In genomic region chr10:73876157-73876556, GRCh38 we compare ENCODE assay signal across 16 cellular contexts. TPM values are rescaled to one million over a fixed set of nuclear protein-coding genes. Genes with fewer than 3 reads are reported as not detected.
DNase-seq lines count a peak whose midpoint lies in the region; ATAC-seq and TF ChIP-seq lines count a peak whose summit lies in the region.
"Had no signal": no experiment of that assay in that cellular context is flagged by ENCODE, and none has a peak within 500 bp of the region (broad histone marks: within the 10 kb centered on the region; RNA-seq: fewer than 3 reads in every experiment).

No MANE protein-coding gene starts in this region.

- TF ChIP-seq CTCF in RWPE2 (IDR thresholded peaks at IDR 0.05; ENCODE audit: poor library complexity, severe bottlenecking), result no peak
- TF ChIP-seq CTCF in esophagus squamous epithelium (IDR thresholded peaks at IDR 0.05), result no peak
- no peak for TF ChIP-seq CTCF in gastrocnemius medialis (IDR thresholded peaks at IDR 0.05 in 4 of 5, conservative IDR thresholded peaks at IDR 0.05 in 1 of 5)
- no peak for TF ChIP-seq CTCF in prostate gland (IDR thresholded peaks at IDR 0.05)

- no peaks in the 10 kb centered on the region for H3K27me3 ChIP-seq in RWPE2 (ENCODE audit: insufficient read depth, poor library complexity, severe bottlenecking)
- H3K27me3 ChIP-seq in esophagus squamous epithelium, result no peaks in the 10 kb centered on the region
- H3K27me3 ChIP-seq in gastrocnemius medialis, result no peaks in the 10 kb centered on the region
- no peaks in the 10 kb centered on the region for H3K27me3 ChIP-seq in prostate gland (replicated peaks; ENCODE audit: insufficient read depth)
- H3K27me3 ChIP-seq: cardiac muscle cell, neutrophil, Peyer's patch had no signal

- intact Hi-C loops in esophagus squamous epithelium (cut with DNase I), result no loop called here
- intact Hi-C loops in gastrocnemius medialis (cut with DNase I; ENCODE audit: low total_unique reads), result loop anchor here (5.0 to 10.0 kb wide), 3 partner anchors 89 to 1239 kb away; partner anchors contain the start of genes SAMD8 and ZSWIM8
- intact Hi-C loops in prostate gland (cut with DNase I), result no loop called here

- no peaks in the 10 kb centered on the region for H3K9me3 ChIP-seq in RWPE2 (ENCODE audit: severe bottlenecking)
- H3K9me3 ChIP-seq in esophagus squamous epithelium, result no peaks in the 10 kb centered on the region
- H3K9me3 ChIP-seq in gastrocnemius medialis, result no peaks in the 10 kb centered on the region
- H3K9me3 ChIP-seq in prostate gland, result no peaks in the 10 kb centered on the region
- H3K9me3 ChIP-seq: neutrophil, Peyer's patch had no signal

- H3K4me3 ChIP-seq in RWPE2 (ENCODE audit: severe bottlenecking), result no peak overlapping the region
- no peak overlapping the region for H3K4me3 ChIP-seq in esophagus squamous epithelium
- no peak overlapping the region for H3K4me3 ChIP-seq in gastrocnemius medialis
- H3K4me3 ChIP-seq in prostate gland, result no peak overlapping the region
- H3K4me3 ChIP-seq: cardiac muscle cell, Peyer's patch had no signal

- no CpG with 5 or more reads among the region's 4 CpGs for WGBS in esophagus squamous epithelium, 2 donors
- WGBS in prostate gland, result 36% methylated on average over 3 of the region's 4 CpGs

- H3K4me1 ChIP-seq in RWPE2 (ENCODE audit: insufficient read depth, poor library complexity, severe bottlenecking) (peaks cover 17% of the 10 kb centered on the region), esophagus squamous epithelium (peaks cover 36 to 68% (median 45%) of the 10 kb centered on the region in 3 donors), gastrocnemius medialis (peaks cover 37 to 46% of the 10 kb centered on the region in 2 donors), prostate gland (replicated peaks) (peaks cover 9% of the 10 kb centered on the region)

- peak; percentile 17 for DNase-seq in DMS53 (lab: John Stamatoyannopoulos, UW)
- DNase-seq in DMS53 treated with DMSO at 0.1 percent for 48 hours (lab: John Stamatoyannopoulos, UW; ENCODE audit: unreplicated experiment), result no peak
- DNase-seq in RWPE2 (ENCODE audit: low spot score), result no peak
- no peak for DNase-seq in esophagus squamous epithelium (lab: John Stamatoyannopoulos, UW)
- DNase-seq in gastrocnemius medialis, result no peak
- DNase-seq in KG1 (lab: John Stamatoyannopoulos, UW), result no peak
- DNase-seq in prostate gland (ENCODE audit: low spot score), result no peak
- no peak for DNase-seq in NCI-H526 treated with DMSO at 0.1 percent for 48 hours (lab: John Stamatoyannopoulos, UW)
- DNase-seq: activated effector memory CD4-positive, alpha-beta T cell treated with Interleukin-2 at 50 U/mL for 16 hours; COR-L47; NCI-H1048; NCI-H446 treated with DMSO at 0.1 percent for 48 hours; Peyer's patch had no signal

- TF ChIP-seq POLR2A in esophagus squamous epithelium (IDR thresholded peaks at IDR 0.05) (no peak), gastrocnemius medialis (IDR thresholded peaks at IDR 0.05) (no peak), prostate gland (IDR thresholded peaks at IDR 0.05) (no peak)

- in situ Hi-C loops in gastrocnemius medialis (cut with MboI; ENCODE audit: low sequenced_read_pairs in 4 of 4), result no loop called here

- H3K36me3 ChIP-seq in RWPE2 (ENCODE audit: low read depth) (peaks cover 14% of the 10 kb centered on the region), esophagus squamous epithelium (peaks cover 0 to 16% (median 0%) of the 10 kb centered on the region in 3 donors), gastrocnemius medialis (no peaks in the 10 kb centered on the region), prostate gland (no peaks in the 10 kb centered on the region)
- H3K36me3 ChIP-seq: cardiac muscle cell had no signal

- peak overlapping the region; percentile 15 for H3K27ac ChIP-seq in RWPE2 (ENCODE audit: poor library complexity, severe bottlenecking)
- H3K27ac ChIP-seq in esophagus squamous epithelium, result peak overlapping the region; percentile 59 to 89 (median 63)
- H3K27ac ChIP-seq in gastrocnemius medialis, result peak overlapping the region; percentile 14 to 97 (median 94)
- H3K27ac ChIP-seq in prostate gland, result no peak overlapping the region
- H3K27ac ChIP-seq: 22Rv1, cardiac muscle cell had no signal

- ATAC-seq in RWPE2 (ENCODE audit: low read depth), result no peak
- ATAC-seq in gastrocnemius medialis, result no peak

RNA-seq across cellular contexts. Expression of gene CAMK2G, which starts 1.8 kb away (rescaled TPM):
- 10 to 100 TPM; 15.5 to 37.0 (median 28.6) TPM for total RNA-seq in esophagus squamous epithelium
- total RNA-seq in gastrocnemius medialis, result 10 to 100 TPM; 48.6 to 67.5 (median 51.7) TPM
- total RNA-seq in prostate gland, result 10 to 100 TPM; 41.9 to 47.8 TPM

RNA-seq across cellular contexts. Expression of gene PLAU, which starts 34.8 kb away (rescaled TPM):
- total RNA-seq in esophagus squamous epithelium (10 to 100 TPM in 2 of 4 donors, 1 to 10 TPM in 2; 8.8 to 15.9 (median 11.9) TPM), gastrocnemius medialis (1 to 10 TPM in 3 of 4 donors, under 1 TPM in 1; 0.83 to 5.0 (median 2.3) TPM), prostate gland (10 to 100 TPM in 1 of 2 donors, 1 to 10 TPM in 1; 7.1 to 11.0 TPM)

Comparison
In these comparisons a context has a peak if more than half of its experiments do, and no peak if none do; other contexts are left out.
1. H3K27ac ChIP-seq: peak in RWPE2 (single experiment), esophagus squamous epithelium (4 of 4) and gastrocnemius medialis (4 of 4); none in prostate gland (0 of 2).